In the genomic region with DNA sequence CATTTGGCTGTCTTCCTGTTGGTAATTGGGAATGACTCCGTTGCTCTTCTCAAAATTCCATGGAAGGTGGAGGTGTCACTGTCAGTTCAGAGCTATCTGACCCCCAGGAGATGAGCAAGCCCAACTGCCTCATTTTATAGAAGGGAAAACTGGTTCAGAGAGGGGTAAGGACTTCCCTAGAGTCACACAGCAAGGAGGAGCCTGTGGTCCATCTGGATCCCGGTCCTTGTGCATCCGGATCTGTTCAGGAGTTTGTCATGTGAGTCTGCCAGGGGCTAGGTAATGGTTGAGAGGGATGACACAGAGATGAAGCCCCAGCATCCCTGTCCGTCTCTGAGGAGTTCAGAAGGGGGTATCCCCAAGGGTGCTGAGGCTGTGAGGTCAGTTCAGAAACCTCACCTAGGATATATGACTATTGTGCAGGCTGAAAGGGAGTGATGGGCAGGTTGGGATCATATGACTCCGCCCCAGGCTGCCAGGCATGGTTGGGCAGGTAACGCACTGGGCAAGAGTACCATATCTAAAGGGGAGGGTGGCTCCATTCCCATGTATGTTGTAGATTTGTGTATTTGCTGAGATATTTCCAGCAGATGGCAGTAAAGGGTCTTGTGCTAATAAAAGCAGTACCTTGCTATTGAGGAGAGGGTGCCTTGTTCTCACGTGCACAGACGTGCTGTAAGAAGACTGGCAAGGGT, we compare ENCODE assay signal across 9 cellular contexts. TPM values are rescaled to one million over a fixed set of nuclear protein-coding genes. Genes with fewer than 3 reads are reported as not detected.
DNase-seq lines count a peak whose midpoint lies in the region; ATAC-seq and TF ChIP-seq lines count a peak whose summit lies in the region.
"Had no signal": no experiment of that assay in that cellular context is flagged by ENCODE, and none has a peak within 500 bp of the region (broad histone marks: within the 10 kb centered on the region; RNA-seq: fewer than 3 reads in every experiment).

No MANE protein-coding gene starts in this region.

- peak overlapping the region; percentile 25 for H3K4me3 Mint-ChIP-seq in type B pancreatic cell
- H3K4me3 Mint-ChIP-seq: dendritic cell treated with granulocyte-macrophage colony-stimulating factor and Interleukin-4, amounts not matched to agents 40 ng/mL and 50 ng/mL, for 4 days had no signal

- WGBS in adrenal gland, 4 donors, result 40 to 55% (median 49%) methylated on average over 7 to 8 of the region's 8 CpGs

- DNase-seq in AG09319 (ENCODE audit: extremely low read depth, low read depth) (peak; percentile 16), GM13977 (ENCODE audit: low spot score) (peak; percentile 61), NCI-H226 (peak; percentile 37), adrenal gland (peak in 1 of 7 donors; percentile 14), iPS-NIHi11 (ENCODE audit: low spot score) (peak; percentile 76), type B pancreatic cell (ENCODE audit: extremely low spot score, unreplicated experiment) (no peak)

- intact Hi-C loops in adrenal gland (cut with DNase I), result no loop called here

- peak; percentile 51 for TF ChIP-seq CTCF in AG09319 (IDR thresholded peaks at IDR 0.05; ENCODE audit: low read depth, low read length)
- TF ChIP-seq CTCF in GM13977 (IDR thresholded peaks at IDR 0.05; ENCODE audit: extremely low read depth, insufficient read depth, missing control alignments), result peak; percentile 62
- TF ChIP-seq CTCF in adrenal gland (IDR thresholded peaks at IDR 0.05), result peak in 5 of 6 experiments; percentile 34 to 50 (median 45)
- peak; percentile 73 for TF ChIP-seq CTCF in type B pancreatic cell (conservative IDR thresholded peaks at IDR 0.05)

- no peaks in the 10 kb centered on the region for H3K36me3 ChIP-seq in adrenal gland (replicated peaks in 1 of 2)

- peaks cover 3% of the 10 kb centered on the region for H3K36me3 Mint-ChIP-seq in type B pancreatic cell

- no peaks in the 10 kb centered on the region for H3K4me1 ChIP-seq in adrenal gland (replicated peaks in 1 of 2)

- H3K9me3 ChIP-seq in adrenal gland (replicated peaks in 1 of 3), result no peaks in the 10 kb centered on the region

- ATAC-seq in HG02759 (IDR thresholded peaks at IDR 0.05; ENCODE audit: unreplicated experiment) (no peak), HG03354 (IDR thresholded peaks at IDR 0.05; ENCODE audit: poor library complexity, severe bottlenecking, unreplicated experiment) (no peak)

- no peak overlapping the region for H3K27ac Mint-ChIP-seq in type B pancreatic cell

- H3K4me1 Mint-ChIP-seq in type B pancreatic cell (ENCODE audit: unreplicated experiment), result peaks cover 10% of the 10 kb centered on the region

- TF ChIP-seq POLR2A in adrenal gland (IDR thresholded peaks at IDR 0.05), result no peak

- no peak overlapping the region for H3K27ac ChIP-seq in adrenal gland

- H3K27me3 Mint-ChIP-seq in type B pancreatic cell, result peaks cover 3% of the 10 kb centered on the region
- H3K27me3 Mint-ChIP-seq: dendritic cell treated with granulocyte-macrophage colony-stimulating factor and Interleukin-4, amounts not matched to agents 40 ng/mL and 50 ng/mL, for 4 days had no signal

- H3K4me3 ChIP-seq in adrenal gland, result no peak overlapping the region

- no peaks in the 10 kb centered on the region for H3K27me3 ChIP-seq in adrenal gland

- H3K9me3 Mint-ChIP-seq in type B pancreatic cell, result no peaks in the 10 kb centered on the region
- H3K9me3 Mint-ChIP-seq: dendritic cell treated with granulocyte-macrophage colony-stimulating factor and Interleukin-4, amounts not matched to agents 40 ng/mL and 50 ng/mL, for 4 days had no signal

- in situ Hi-C loops in GM13977 (cut with MboI; ENCODE audit: low pct_unique_long_range_greater_than_20kb, low sequenced_read_pairs, unreplicated experiment), result no loop called here

RNA-seq across cellular contexts. Expression of a gene that starts 16.0 kb away (rescaled TPM):
- total RNA-seq in adrenal gland (10 to 100 TPM in 1 of 8 donors, 1 to 10 TPM in 7; 1.7 to 19.0 (median 4.0) TPM), type B pancreatic cell (ENCODE audit: low replicate concordance) (8.8 and 11.1 TPM in 2 replicates)
- polyA plus RNA-seq in adrenal gland, result 1 to 10 TPM; 2.2 to 4.0 (median 3.1) TPM
